13 cellular contexts compared by ENCODE assay signal in the genomic region with DNA sequence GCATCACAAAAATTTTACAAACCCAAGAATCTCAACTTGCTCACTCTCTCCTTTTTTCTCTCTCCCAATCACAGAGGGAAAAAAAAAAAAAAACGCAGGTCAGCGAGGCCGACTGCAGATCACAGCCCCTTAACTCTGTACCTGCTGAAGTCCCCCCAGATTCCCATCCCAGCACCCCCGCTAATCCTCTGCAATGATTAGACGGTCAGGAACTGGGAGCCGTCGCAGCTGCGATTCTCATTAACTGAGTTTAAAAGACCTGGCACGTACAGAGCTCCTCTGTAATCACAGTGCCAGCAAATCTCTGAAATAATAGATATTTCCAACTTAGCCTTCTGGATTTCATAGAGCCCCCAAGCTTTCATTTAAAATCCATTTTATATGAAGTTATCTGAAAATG.
DNase-seq lines count a peak whose midpoint lies in the region; ATAC-seq, FAIRE-seq and TF ChIP-seq lines count a peak whose summit lies in the region.
"Had no signal": no experiment of that assay in that cellular context is flagged by ENCODE, and none has a peak within 500 bp of the region (broad histone marks: within the 10 kb centered on the region; RNA-seq: fewer than 3 reads in every experiment).

No MANE protein-coding gene starts in this region.

- ATAC-seq in stimulated activated naive B cell treated with anti-CD40 and anti-IgM and Interleukin-4, amounts not matched to agents 10 μg/mL and 1 μg/mL and 100 μg/mL, for 72 hours (replicated peaks) = no peak

- no peaks in the 10 kb centered on the region for H3K4me1 Mint-ChIP-seq in stimulated activated naive B cell treated with anti-CD40 and anti-IgM and Interleukin-4, amounts not matched to agents 10 μg/mL and 1 μg/mL and 100 μg/mL, for 72 hours
- H3K4me1 Mint-ChIP-seq: CD14-positive monocyte; CD8-positive, alpha-beta memory T cell had no signal

- peak overlapping the region; percentile 27 for H3K27ac Mint-ChIP-seq in stimulated activated naive B cell treated with anti-CD40 and anti-IgM and Interleukin-4, amounts not matched to agents 10 μg/mL and 1 μg/mL and 100 μg/mL, for 72 hours

- H3K36me3 Mint-ChIP-seq in stimulated activated naive B cell treated with anti-CD40 and anti-IgM and Interleukin-4, amounts not matched to agents 10 μg/mL and 1 μg/mL and 100 μg/mL, for 72 hours = no peaks in the 10 kb centered on the region
- H3K36me3 Mint-ChIP-seq: CD14-positive monocyte; CD8-positive, alpha-beta memory T cell had no signal

- no peak for TF ChIP-seq CTCF in testis (IDR thresholded peaks at IDR 0.05)

- H3K4me1 ChIP-seq in testis = peaks cover 12% of the 10 kb centered on the region

- H3K4me3 Mint-ChIP-seq in stimulated activated naive B cell treated with anti-CD40 and anti-IgM and Interleukin-4, amounts not matched to agents 10 μg/mL and 1 μg/mL and 100 μg/mL, for 72 hours = no peak overlapping the region
- H3K4me3 Mint-ChIP-seq: CD14-positive monocyte; CD8-positive, alpha-beta memory T cell had no signal

- DNase-seq in activated effector memory CD4-positive, alpha-beta T cell treated with anti-CD3 and anti-CD28 coated beads, Interleukin-2, amount 50 U/mL, for 16 hours = peak; percentile 21
- DNase-seq in activated effector memory CD4-positive, alpha-beta T cell treated with Interleukin-2 at 50 U/mL for 16 hours = no peak
- DNase-seq in islet precursor cell = peak; percentile 23
- no peak for DNase-seq in stimulated activated naive B cell treated with anti-CD40 and anti-IgM and Interleukin-4, amounts not matched to agents 10 μg/mL and 1 μg/mL and 100 μg/mL, for 72 hours
- DNase-seq in ureter (ENCODE audit: low spot score) = peak; percentile 19
- DNase-seq in DMS53 (lab: John Stamatoyannopoulos, UW) = no peak
- DNase-seq in RCC 7860 (ENCODE audit: low spot score) = no peak
- DNase-seq in testis = no peak
- DNase-seq: CD8-positive, alpha-beta memory T cell; GF-D8 had no signal

- H3K27me3 ChIP-seq in testis = no peaks in the 10 kb centered on the region

- no peak for TF ChIP-seq POLR2A in testis (IDR thresholded peaks at IDR 0.05)

- H3K4me3 ChIP-seq in testis = no peak overlapping the region

- H3K27me3 Mint-ChIP-seq in stimulated activated naive B cell treated with anti-CD40 and anti-IgM and Interleukin-4, amounts not matched to agents 10 μg/mL and 1 μg/mL and 100 μg/mL, for 72 hours = peaks cover 29 to 54% of the 10 kb centered on the region in 2 donors

- no peaks in the 10 kb centered on the region for H3K9me3 ChIP-seq in testis

- no peak overlapping the region for H3K27ac ChIP-seq in testis
- H3K27ac ChIP-seq: 22Rv1 had no signal

- no peak for FAIRE-seq in RCC 7860 (lab: Jason Lieb, UNC)
- FAIRE-seq: H54 had no signal

- intact Hi-C loops in testis (cut with DNase I; ENCODE audit: low total_unique reads) = no loop called here

- 87% methylated on average over 9 of the region's 9 CpGs for WGBS in testis, 2 donors

- H3K36me3 ChIP-seq in testis (ENCODE audit: low read depth, missing control alignments) = no peaks in the 10 kb centered on the region

- H3K9me3 Mint-ChIP-seq in stimulated activated naive B cell treated with anti-CD40 and anti-IgM and Interleukin-4, amounts not matched to agents 10 μg/mL and 1 μg/mL and 100 μg/mL, for 72 hours = peaks cover 8 to 9% of the 10 kb centered on the region in 2 donors

Comparison
In these comparisons a context has a peak if more than half of its experiments do, and no peak if none do; other contexts are left out.
1. DNase-seq: peak in activated effector memory CD4-positive, alpha-beta T cell treated with anti-CD3 and anti-CD28 coated beads, Interleukin-2, amount 50 U/mL, for 16 hours (single experiment), islet precursor cell (single experiment) and ureter (single experiment); none in activated effector memory CD4-positive, alpha-beta T cell treated with Interleukin-2 at 50 U/mL for 16 hours (single experiment), stimulated activated naive B cell treated with anti-CD40 and anti-IgM and Interleukin-4, amounts not matched to agents 10 μg/mL and 1 μg/mL and 100 μg/mL, for 72 hours (single experiment), DMS53 (single experiment), RCC 7860 (single experiment) and testis (single experiment).